Comparison of ENCODE assay signal across 18 cellular contexts in genomic region chr7:33814958-33815735, GRCh38.
DNase-seq lines count a peak whose midpoint lies in the region; ATAC-seq, FAIRE-seq and TF ChIP-seq lines count a peak whose summit lies in the region.
"Had no signal": no experiment of that assay in that cellular context is flagged by ENCODE, and none has a peak within 500 bp of the region (broad histone marks: within the 10 kb centered on the region; RNA-seq: fewer than 3 reads in every experiment).

No MANE protein-coding gene starts in this region.

- no peak overlapping the region for H2AFZ ChIP-seq in hepatocyte

- no peak for ATAC-seq in HG03565 (IDR thresholded peaks at IDR 0.05; ENCODE audit: unreplicated experiment)
- ATAC-seq: gastroesophageal sphincter; naive thymus-derived CD8-positive, alpha-beta T cell had no signal

- TF ChIP-seq CTCF in HEK293 (tag by site-specific recombination; IDR thresholded peaks at IDR 0.05) (no peak), WERI-Rb-1 (IDR thresholded peaks at IDR 0.05; ENCODE audit: low read depth, low read length) (no peak), hepatocyte (IDR thresholded peaks at IDR 0.05; ENCODE audit: poor library complexity) (no peak), D721Med (IDR thresholded peaks at IDR 0.05; ENCODE audit: insufficient read depth, missing control alignments) (no peak)

- H3K4me1 ChIP-seq in HEK293 (ENCODE audit: control insufficient read depth, insufficient read depth, low read length) = peaks cover 9% of the 10 kb centered on the region
- H3K4me1 ChIP-seq in hepatocyte (ENCODE audit: insufficient read depth) = no peaks in the 10 kb centered on the region
- peaks cover 6 to 12% (median 8%) of the 10 kb centered on the region in 3 donors for H3K4me1 ChIP-seq in skeletal muscle tissue (ENCODE audit: control insufficient read depth in 3 of 3, insufficient read depth in 3 of 3, low read length in 3 of 3)
- H3K4me1 ChIP-seq: gastroesophageal sphincter had no signal

- H4K20me1 ChIP-seq in hepatocyte (ENCODE audit: insufficient read depth, poor library complexity, severe bottlenecking) = no peaks in the 10 kb centered on the region

- no peak overlapping the region for H3K4me3 ChIP-seq in HEK293 (ENCODE audit: low read depth, low read length)
- no peak overlapping the region for H3K4me3 ChIP-seq in WERI-Rb-1 (ENCODE audit: low read depth, low read length)
- H3K4me3 ChIP-seq in hepatocyte = no peak overlapping the region
- peak overlapping the region in 2 of 3 donors; percentile 27 to 59 for H3K4me3 ChIP-seq in skeletal muscle tissue (ENCODE audit: low read length in 3 of 3)
- H3K4me3 ChIP-seq: lung, MG63 had no signal

- DNase-seq in WERI-Rb-1 (peak; percentile 8), hepatocyte (ENCODE audit: low spot score) (no peak), erythroblast (lab: John Stamatoyannopoulos, UW) (no peak), D721Med (ENCODE audit: insufficient read length, low spot score) (no peak)
- DNase-seq: activated CD4-positive, alpha-beta T cell treated with anti-CD3 and anti-CD28 coated beads for 48 hours; activated CD8-positive, alpha-beta memory T cell treated with anti-CD3 and anti-CD28 coated beads, Interleukin-2, amount 50 U/mL, for 4 hours; MG63; naive thymus-derived CD8-positive, alpha-beta T cell; NCI-H510A treated with DMSO at 0.1 percent for 48 hours; stomach; T-helper 9 cell had no signal

- no peak overlapping the region for H3K9ac ChIP-seq in skeletal muscle tissue (ENCODE audit: low read depth in 1 of 3, low read length in 3 of 3)

- FAIRE-seq in D721Med (lab: Jason Lieb, UNC) = no peak
- FAIRE-seq: G401.6, GM12891 had no signal

- peak overlapping the region; percentile 34 for H3K4me2 ChIP-seq in hepatocyte

- no peaks in the 10 kb centered on the region for H3K27me3 ChIP-seq in WERI-Rb-1 (ENCODE audit: insufficient read depth, low read depth, severe bottlenecking)
- H3K27me3 ChIP-seq in hepatocyte = no peaks in the 10 kb centered on the region
- H3K27me3 ChIP-seq in skeletal muscle tissue (ENCODE audit: control insufficient read depth in 3 of 3, insufficient read depth in 3 of 3, low read length in 3 of 3) = no peaks in the 10 kb centered on the region
- H3K27me3 ChIP-seq: gastroesophageal sphincter, MG63, stomach had no signal

- H3K9me3 ChIP-seq in HEK293 (ENCODE audit: control insufficient read depth, insufficient read depth, low read depth, low read length) (no peaks in the 10 kb centered on the region; the same call in 1 of the 2 replicates), WERI-Rb-1 (ENCODE audit: severe bottlenecking) (no peaks in the 10 kb centered on the region), hepatocyte (ENCODE audit: low read depth) (no peaks in the 10 kb centered on the region), skeletal muscle tissue (ENCODE audit: control insufficient read depth in 3 of 3, low read length in 3 of 3) (no peaks in the 10 kb centered on the region)
- H3K9me3 ChIP-seq: MG63 had no signal

- POLR2A ChIA-PET in HEK293 (lab: Yijun Ruan, JAX) = no interaction called here

- H3K36me3 ChIP-seq in HEK293 (ENCODE audit: control insufficient read depth in 2 of 2, insufficient read depth in 1 of 2, low read length in 2 of 2) (no peaks in the 10 kb centered on the region), WERI-Rb-1 (no peaks in the 10 kb centered on the region), hepatocyte (replicated peaks; ENCODE audit: insufficient read depth, low read depth) (no peaks in the 10 kb centered on the region), skeletal muscle tissue (ENCODE audit: control insufficient read depth in 3 of 3, insufficient read depth in 3 of 3, low read length in 3 of 3) (no peaks in the 10 kb centered on the region)
- H3K36me3 ChIP-seq: gastroesophageal sphincter, MG63, stomach had no signal

- H3K9me2 ChIP-seq in hepatocyte (replicated peaks; ENCODE audit: insufficient read depth) = no peaks in the 10 kb centered on the region

- no peaks in the 10 kb centered on the region for H3K79me2 ChIP-seq in hepatocyte

- 60% methylated on average over 9 of the region's 9 CpGs for WGBS in hepatocyte (ENCODE audit: low lambda C conversion rate, missing lambda C conversion rate)

- H3K27ac ChIP-seq in HEK293 (ENCODE audit: extremely low read depth, low read depth, low read length) (no peak overlapping the region), WERI-Rb-1 (no peak overlapping the region), hepatocyte (no peak overlapping the region), skeletal muscle tissue (ENCODE audit: low read depth, low read length) (peak overlapping the region; percentile 49)

- CTCF ChIA-PET in HEK293 (lab: Yijun Ruan, JAX) = interaction anchor here (0.6 to 2.4 kb wide), 3 partner anchors 9 to 356 kb away, joined by 3 to 6 read pairs (median 4); no protein-coding TSS in a partner anchor

- TF ChIP-seq POLR2A in erythroblast (IDR thresholded peaks at IDR 0.05; ENCODE audit: low read length) = no peak

TF ChIP-seq in HEK293, 187 proteins besides CTCF, POLR2A, EP300 and RAD21:
- TF ChIP-seq GLI4 (tag by site-specific recombination; IDR thresholded peaks at IDR 0.05) (no peak), FEZF1 (tag by site-specific recombination; IDR thresholded peaks at IDR 0.05) (0 out of 2 replicates have a peak, but pooled peaks have one; percentile 45)

Comparison
In these comparisons a context has a peak if more than half of its experiments do, and no peak if none do; other contexts are left out.
1. H3K4me3 ChIP-seq: peak in skeletal muscle tissue (2 of 3); none in HEK293 (single experiment), WERI-Rb-1 (single experiment) and hepatocyte (single experiment).